In the genomic region with DNA sequence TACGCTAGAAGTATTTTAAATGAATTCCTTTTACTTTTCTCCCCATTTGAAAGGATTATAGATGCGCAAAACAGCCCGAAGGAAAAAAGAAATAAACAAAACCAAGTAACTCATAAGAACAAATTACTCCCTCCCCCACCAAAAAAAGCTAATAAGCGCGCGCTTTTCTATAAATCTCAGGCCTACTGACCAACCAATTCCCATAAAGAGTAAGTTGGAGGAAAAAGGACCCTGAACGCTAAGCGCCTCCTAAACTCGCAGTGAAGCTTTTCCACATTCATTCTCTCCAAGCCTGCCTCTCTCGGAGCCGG, we compare ENCODE assay signal across 8 cellular contexts. TPM values are rescaled to one million over a fixed set of nuclear protein-coding genes. Genes with fewer than 3 reads are reported as not detected.
DNase-seq lines count a peak whose midpoint lies in the region; TF ChIP-seq lines count a peak whose summit lies in the region.

No MANE protein-coding gene starts in this region.

- peak overlapping the region; percentile 87 for H3K27ac Mint-ChIP-seq in activated CD4-positive, alpha-beta memory T cell treated with anti-CD3 and anti-CD28 coated beads, Interleukin-2, amount 10 ng/mL, durations not matched to agents 7 days and 5 days

- no peak for TF ChIP-seq CTCF in stomach (IDR thresholded peaks at IDR 0.05)

- CTCF ChIA-PET in activated CD4-positive, alpha-beta memory T cell treated with anti-CD3 and anti-CD28 coated beads, Interleukin-2, amount 10 ng/mL, durations not matched to agents 7 days and 5 days (lab: Charles Lee) = no interaction called here

- POLR2A ChIA-PET in activated CD4-positive, alpha-beta memory T cell treated with anti-CD3 and anti-CD28 coated beads, Interleukin-2, amount 10 ng/mL, durations not matched to agents 7 days and 5 days (lab: Charles Lee) = interaction anchor here (0.8 to 1.7 kb wide), 6 partner anchors 10 to 512 kb away, joined by 3 to 6 read pairs (median 4); no protein-coding TSS in a partner anchor

- intact Hi-C loops in stomach (cut with DNase I; ENCODE audit: low total_unique reads) = no loop called here

- H3K9me3 Mint-ChIP-seq in activated CD4-positive, alpha-beta memory T cell treated with anti-CD3 and anti-CD28 coated beads, Interleukin-2, amount 10 ng/mL, durations not matched to agents 7 days and 5 days = peaks cover 2% of the 10 kb centered on the region

- no peak for TF ChIP-seq EP300 in stomach (IDR thresholded peaks at IDR 0.05)

- H3K9ac ChIP-seq in iPS-18a (ENCODE audit: low read length) = peak overlapping the region; percentile 87

- peak overlapping the region; percentile 84 for H3K27ac ChIP-seq in iPS-18a (ENCODE audit: low read length)
- peak overlapping the region; percentile 89 to 96 (median 91) for H3K27ac ChIP-seq in stomach

- DNase-seq in SIG-M5 treated with dmso at 0.1 percent for 504 hours (lab: John Stamatoyannopoulos, UW; ENCODE audit: unreplicated experiment) = peak; percentile 34
- no peak for DNase-seq in SIG-M5 (lab: John Stamatoyannopoulos, UW)
- DNase-seq in activated CD4-positive, alpha-beta memory T cell treated with anti-CD3 and anti-CD28 coated beads, Interleukin-2, amount 10 ng/mL, durations not matched to agents 7 days and 5 days = no peak
- no peak for DNase-seq in stomach
- no peak for DNase-seq in stimulated activated naive CD4-positive, alpha-beta T cell treated with Interleukin-2 at 50 U/mL for 16 hours (lab: John Stamatoyannopoulos, UW)
- DNase-seq in cerebellar nuclear complex (lab: John Stamatoyannopoulos, UW) = no peak
- no peak for DNase-seq in foreskin melanocyte

- H3K36me3 ChIP-seq in iPS-18a (ENCODE audit: control insufficient read depth, low read depth, low read length) (no peaks in the 10 kb centered on the region), stomach (no peaks in the 10 kb centered on the region)

- peaks cover 4% of the 10 kb centered on the region for H3K36me3 Mint-ChIP-seq in activated CD4-positive, alpha-beta memory T cell treated with anti-CD3 and anti-CD28 coated beads, Interleukin-2, amount 10 ng/mL, durations not matched to agents 7 days and 5 days (ENCODE audit: low read depth)

- H3K9me3 ChIP-seq in iPS-18a (ENCODE audit: control insufficient read depth, low read depth, low read length) (no peaks in the 10 kb centered on the region), stomach (no peaks in the 10 kb centered on the region)

- 0 to 1% (median 1%) methylated on average over 11 of the region's 11 CpGs for WGBS in stomach, 5 donors

- H3K4me1 ChIP-seq in iPS-18a (ENCODE audit: control insufficient read depth, low read depth, low read length) = peaks cover 15% of the 10 kb centered on the region
- H3K4me1 ChIP-seq in stomach = peaks cover 4 to 51% (median 26%) of the 10 kb centered on the region in 4 donors

- TF ChIP-seq POLR2A in stomach (IDR thresholded peaks at IDR 0.05) = no peak

- H3K27me3 Mint-ChIP-seq in activated CD4-positive, alpha-beta memory T cell treated with anti-CD3 and anti-CD28 coated beads, Interleukin-2, amount 10 ng/mL, durations not matched to agents 7 days and 5 days = peaks cover 18% of the 10 kb centered on the region

- H3K4me1 Mint-ChIP-seq in activated CD4-positive, alpha-beta memory T cell treated with anti-CD3 and anti-CD28 coated beads, Interleukin-2, amount 10 ng/mL, durations not matched to agents 7 days and 5 days = peaks cover 36% of the 10 kb centered on the region

- H3K27me3 ChIP-seq in iPS-18a (ENCODE audit: control insufficient read depth, insufficient read depth, low read length) = no peaks in the 10 kb centered on the region
- H3K27me3 ChIP-seq in stomach = no peaks in the 10 kb centered on the region

- H3K4me3 Mint-ChIP-seq in activated CD4-positive, alpha-beta memory T cell treated with anti-CD3 and anti-CD28 coated beads, Interleukin-2, amount 10 ng/mL, durations not matched to agents 7 days and 5 days = peak overlapping the region; percentile 90

- H3K4me3 ChIP-seq in iPS-18a (ENCODE audit: low read length) (peak overlapping the region; percentile 97), stomach (peak overlapping the region; percentile 75 to 94 (median 80))

RNA-seq across cellular contexts. Expression of a gene that starts 0.6 kb away (rescaled TPM):
- total RNA-seq in activated CD4-positive, alpha-beta memory T cell treated with anti-CD3 and anti-CD28 coated beads, Interleukin-2, amount 10 ng/mL, durations not matched to agents 7 days and 5 days = 10 to 100 TPM; 20.2 to 24.6 TPM
- total RNA-seq in stomach = 10 to 100 TPM; 13.0 to 42.0 (median 29.5) TPM
- polyA plus RNA-seq in stomach = 10 to 100 TPM; 50.5 to 57.4 (median 51.1) TPM
